In the genomic region with DNA sequence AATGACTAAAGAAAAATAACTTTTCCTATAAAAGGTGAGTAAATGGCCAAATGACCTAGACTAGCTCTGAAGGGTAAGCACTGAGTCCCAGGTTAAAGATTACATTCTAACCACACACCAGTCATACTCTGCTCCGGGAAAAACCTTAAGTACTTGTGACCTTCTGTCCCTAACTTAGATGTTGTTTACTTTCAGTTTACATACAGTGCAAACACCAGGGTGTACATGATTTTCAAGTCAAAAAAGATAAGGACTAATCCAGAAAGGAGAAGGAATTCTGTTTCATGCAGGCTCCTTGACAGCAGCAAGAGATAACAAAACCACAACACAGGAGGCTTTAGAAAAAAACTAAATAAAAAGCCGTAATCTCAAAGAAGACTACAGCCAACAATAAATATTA, we compare ENCODE assay signal across 12 cellular contexts.
A peak's percentile ranks its signal among the peaks of the same experiment; 100 is the strongest.
DNase-seq lines count a peak whose midpoint lies in the region; ATAC-seq and TF ChIP-seq lines count a peak whose summit lies in the region.
"Had no signal": no experiment of that assay in that cellular context is flagged by ENCODE, and none has a peak within 500 bp of the region (broad histone marks: within the 10 kb centered on the region; RNA-seq: fewer than 3 reads in every experiment).

No MANE protein-coding gene starts in this region.

- ATAC-seq in GM21381 (IDR thresholded peaks at IDR 0.05; ENCODE audit: unreplicated experiment) (peak; percentile 93), HG03432 (IDR thresholded peaks at IDR 0.05; ENCODE audit: unreplicated experiment) (peak; percentile 98), WTC11 (no peak)
- ATAC-seq: naive thymus-derived CD8-positive, alpha-beta T cell had no signal

- peak overlapping the region; percentile 74 for H3K27ac Mint-ChIP-seq in Calu3 (ENCODE audit: unreplicated experiment)
- no peak overlapping the region for H3K27ac Mint-ChIP-seq in WTC11
- H3K27ac Mint-ChIP-seq: CD4-positive, CD25-positive, alpha-beta regulatory T cell; dendritic cell treated with granulocyte-macrophage colony-stimulating factor and Interleukin-4, amounts not matched to agents 40 ng/mL and 50 ng/mL, for 4 days; naive thymus-derived CD8-positive, alpha-beta T cell had no signal

- no peaks in the 10 kb centered on the region for H3K36me3 ChIP-seq in A673 (ENCODE audit: insufficient read depth, low read length, poor library complexity, severe bottlenecking)

- DNase-seq in Calu3 (no peak), fibroblast of mammary gland (ENCODE audit: low read depth) (peak; percentile 32), A673 (ENCODE audit: low spot score) (no peak), WTC11 (ENCODE audit: low spot score) (no peak), COLO829 (ENCODE audit: low spot score) (no peak)
- DNase-seq in stimulated activated CD4-positive, alpha-beta T cell treated with anti-CD3 and anti-CD28 coated beads, Interleukin-2, amount 100 ng/mL, for 48 hours = no peak
- DNase-seq: CD4-positive, CD25-positive, alpha-beta regulatory T cell; naive thymus-derived CD8-positive, alpha-beta T cell; T1000 had no signal

- peaks cover 50% of the 10 kb centered on the region for H3K4me1 Mint-ChIP-seq in Calu3 (ENCODE audit: low read depth, unreplicated experiment)
- no peaks in the 10 kb centered on the region for H3K4me1 Mint-ChIP-seq in WTC11
- H3K4me1 Mint-ChIP-seq: naive thymus-derived CD8-positive, alpha-beta T cell had no signal

- intact Hi-C loops in Calu3 (cut with micrococcal nuclease; ENCODE audit: unreplicated experiment) (loop anchor here (1.0 kb wide), 1 partner anchor 9 kb away; no protein-coding TSS in a partner anchor), A673 (cut with micrococcal nuclease; ENCODE audit: unreplicated experiment) (no loop called here)

- TF ChIP-seq CTCF in Calu3 (IDR thresholded peaks at IDR 0.05; ENCODE audit: unreplicated experiment) = no peak
- TF ChIP-seq CTCF in fibroblast of mammary gland (conservative IDR thresholded peaks at IDR 0.05; ENCODE audit: control insufficient read depth, insufficient read depth, low read depth, low read length) = no peak
- TF ChIP-seq CTCF in A673 (conservative IDR thresholded peaks at IDR 0.05; ENCODE audit: low read depth, low read length) = no peak
- TF ChIP-seq CTCF in WTC11 (IDR thresholded peaks at IDR 0.05) = no peak

- POLR2A ChIA-PET in A673 (lab: Charles Lee; ENCODE audit: low non-redundant PET) = no interaction called here
- POLR2A ChIA-PET in WTC11 (lab: Charles Lee) = no interaction called here

- H3K4me3 Mint-ChIP-seq in Calu3 (ENCODE audit: low read depth, unreplicated experiment) = peak overlapping the region; percentile 57
- no peak overlapping the region for H3K4me3 Mint-ChIP-seq in WTC11
- H3K4me3 Mint-ChIP-seq: CD4-positive, CD25-positive, alpha-beta regulatory T cell; dendritic cell treated with granulocyte-macrophage colony-stimulating factor and Interleukin-4, amounts not matched to agents 40 ng/mL and 50 ng/mL, for 4 days; naive thymus-derived CD8-positive, alpha-beta T cell had no signal

- H3K36me3 Mint-ChIP-seq in Calu3 (ENCODE audit: insufficient read depth, unreplicated experiment) (peaks cover 21% of the 10 kb centered on the region), WTC11 (peaks cover 58% of the 10 kb centered on the region)
- H3K36me3 Mint-ChIP-seq: CD4-positive, CD25-positive, alpha-beta regulatory T cell; naive thymus-derived CD8-positive, alpha-beta T cell had no signal

- H3K4me3 ChIP-seq in fibroblast of mammary gland (ENCODE audit: control insufficient read depth, low read depth, low read length) (no peak overlapping the region), A673 (ENCODE audit: low read depth, low read length, poor library complexity, severe bottlenecking) (no peak overlapping the region)

- H3K27ac ChIP-seq in A673 (ENCODE audit: low read depth, low read length, poor library complexity, severe bottlenecking) = no peak overlapping the region

- no peaks in the 10 kb centered on the region for H3K9me3 Mint-ChIP-seq in Calu3 (ENCODE audit: low read depth, unreplicated experiment)
- peaks cover 50% of the 10 kb centered on the region for H3K9me3 Mint-ChIP-seq in WTC11
- H3K9me3 Mint-ChIP-seq: CD4-positive, CD25-positive, alpha-beta regulatory T cell; dendritic cell treated with granulocyte-macrophage colony-stimulating factor and Interleukin-4, amounts not matched to agents 40 ng/mL and 50 ng/mL, for 4 days; naive thymus-derived CD8-positive, alpha-beta T cell had no signal

- no peaks in the 10 kb centered on the region for H3K27me3 ChIP-seq in A673 (replicated peaks; ENCODE audit: insufficient read depth, low read depth, low read length, poor library complexity)

- no peaks in the 10 kb centered on the region for H3K9me3 ChIP-seq in A673 (ENCODE audit: low read depth, low read length, poor library complexity, severe bottlenecking)

- no peaks in the 10 kb centered on the region for H3K27me3 Mint-ChIP-seq in Calu3 (ENCODE audit: unreplicated experiment)
- H3K27me3 Mint-ChIP-seq in WTC11 (ENCODE audit: low read depth) = peaks cover 12% of the 10 kb centered on the region
- H3K27me3 Mint-ChIP-seq: dendritic cell treated with granulocyte-macrophage colony-stimulating factor and Interleukin-4, amounts not matched to agents 40 ng/mL and 50 ng/mL, for 4 days had no signal

- BruUV-seq in Calu3 (replicated peaks; lab: Mats Ljungman, UMichigan) (no TSS peak), A673 (replicated peaks; lab: Mats Ljungman, UMichigan) (no TSS peak)

- CTCF ChIA-PET in Calu3 (lab: Charles Lee) = interaction anchor here (0.6 kb wide), 1 partner anchor 169 kb away, joined by 3 read pairs; no protein-coding TSS in a partner anchor
- CTCF ChIA-PET in A673 (lab: Charles Lee) = no interaction called here
- CTCF ChIA-PET in WTC11 (lab: Charles Lee) = no interaction called here

- no peaks in the 10 kb centered on the region for H3K4me1 ChIP-seq in A673 (ENCODE audit: insufficient read depth, low read length, poor library complexity, severe bottlenecking)

TF ChIP-seq in WTC11, 78 proteins besides CTCF, POLR2A, EP300 and RAD21:
- TF ChIP-seq, protein P1, sequence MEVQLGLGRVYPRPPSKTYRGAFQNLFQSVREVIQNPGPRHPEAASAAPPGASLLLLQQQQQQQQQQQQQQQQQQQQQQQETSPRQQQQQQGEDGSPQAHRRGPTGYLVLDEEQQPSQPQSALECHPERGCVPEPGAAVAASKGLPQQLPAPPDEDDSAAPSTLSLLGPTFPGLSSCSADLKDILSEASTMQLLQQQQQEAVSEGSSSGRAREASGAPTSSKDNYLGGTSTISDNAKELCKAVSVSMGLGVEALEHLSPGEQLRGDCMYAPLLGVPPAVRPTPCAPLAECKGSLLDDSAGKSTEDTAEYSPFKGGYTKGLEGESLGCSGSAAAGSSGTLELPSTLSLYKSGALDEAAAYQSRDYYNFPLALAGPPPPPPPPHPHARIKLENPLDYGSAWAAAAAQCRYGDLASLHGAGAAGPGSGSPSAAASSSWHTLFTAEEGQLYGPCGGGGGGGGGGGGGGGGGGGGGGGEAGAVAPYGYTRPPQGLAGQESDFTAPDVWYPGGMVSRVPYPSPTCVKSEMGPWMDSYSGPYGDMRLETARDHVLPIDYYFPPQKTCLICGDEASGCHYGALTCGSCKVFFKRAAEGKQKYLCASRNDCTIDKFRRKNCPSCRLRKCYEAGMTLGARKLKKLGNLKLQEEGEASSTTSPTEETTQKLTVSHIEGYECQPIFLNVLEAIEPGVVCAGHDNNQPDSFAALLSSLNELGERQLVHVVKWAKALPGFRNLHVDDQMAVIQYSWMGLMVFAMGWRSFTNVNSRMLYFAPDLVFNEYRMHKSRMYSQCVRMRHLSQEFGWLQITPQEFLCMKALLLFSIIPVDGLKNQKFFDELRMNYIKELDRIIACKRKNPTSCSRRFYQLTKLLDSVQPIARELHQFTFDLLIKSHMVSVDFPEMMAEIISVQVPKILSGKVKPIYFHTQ (CRISPR knock-in tag; IDR thresholded peaks at IDR 0.05) = no peak
- no peak for TF ChIP-seq NR2C2 (CRISPR knock-in tag; IDR thresholded peaks at IDR 0.05)
- TF ChIP-seq, protein P2, sequence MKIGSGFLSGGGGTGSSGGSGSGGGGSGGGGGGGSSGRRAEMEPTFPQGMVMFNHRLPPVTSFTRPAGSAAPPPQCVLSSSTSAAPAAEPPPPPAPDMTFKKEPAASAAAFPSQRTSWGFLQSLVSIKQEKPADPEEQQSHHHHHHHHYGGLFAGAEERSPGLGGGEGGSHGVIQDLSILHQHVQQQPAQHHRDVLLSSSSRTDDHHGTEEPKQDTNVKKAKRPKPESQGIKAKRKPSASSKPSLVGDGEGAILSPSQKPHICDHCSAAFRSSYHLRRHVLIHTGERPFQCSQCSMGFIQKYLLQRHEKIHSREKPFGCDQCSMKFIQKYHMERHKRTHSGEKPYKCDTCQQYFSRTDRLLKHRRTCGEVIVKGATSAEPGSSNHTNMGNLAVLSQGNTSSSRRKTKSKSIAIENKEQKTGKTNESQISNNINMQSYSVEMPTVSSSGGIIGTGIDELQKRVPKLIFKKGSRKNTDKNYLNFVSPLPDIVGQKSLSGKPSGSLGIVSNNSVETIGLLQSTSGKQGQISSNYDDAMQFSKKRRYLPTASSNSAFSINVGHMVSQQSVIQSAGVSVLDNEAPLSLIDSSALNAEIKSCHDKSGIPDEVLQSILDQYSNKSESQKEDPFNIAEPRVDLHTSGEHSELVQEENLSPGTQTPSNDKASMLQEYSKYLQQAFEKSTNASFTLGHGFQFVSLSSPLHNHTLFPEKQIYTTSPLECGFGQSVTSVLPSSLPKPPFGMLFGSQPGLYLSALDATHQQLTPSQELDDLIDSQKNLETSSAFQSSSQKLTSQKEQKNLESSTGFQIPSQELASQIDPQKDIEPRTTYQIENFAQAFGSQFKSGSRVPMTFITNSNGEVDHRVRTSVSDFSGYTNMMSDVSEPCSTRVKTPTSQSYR (CRISPR knock-in tag; IDR thresholded peaks at IDR 0.05) = no peak
